Comparison of ENCODE assay signal across 8 cellular contexts in the genomic region with DNA sequence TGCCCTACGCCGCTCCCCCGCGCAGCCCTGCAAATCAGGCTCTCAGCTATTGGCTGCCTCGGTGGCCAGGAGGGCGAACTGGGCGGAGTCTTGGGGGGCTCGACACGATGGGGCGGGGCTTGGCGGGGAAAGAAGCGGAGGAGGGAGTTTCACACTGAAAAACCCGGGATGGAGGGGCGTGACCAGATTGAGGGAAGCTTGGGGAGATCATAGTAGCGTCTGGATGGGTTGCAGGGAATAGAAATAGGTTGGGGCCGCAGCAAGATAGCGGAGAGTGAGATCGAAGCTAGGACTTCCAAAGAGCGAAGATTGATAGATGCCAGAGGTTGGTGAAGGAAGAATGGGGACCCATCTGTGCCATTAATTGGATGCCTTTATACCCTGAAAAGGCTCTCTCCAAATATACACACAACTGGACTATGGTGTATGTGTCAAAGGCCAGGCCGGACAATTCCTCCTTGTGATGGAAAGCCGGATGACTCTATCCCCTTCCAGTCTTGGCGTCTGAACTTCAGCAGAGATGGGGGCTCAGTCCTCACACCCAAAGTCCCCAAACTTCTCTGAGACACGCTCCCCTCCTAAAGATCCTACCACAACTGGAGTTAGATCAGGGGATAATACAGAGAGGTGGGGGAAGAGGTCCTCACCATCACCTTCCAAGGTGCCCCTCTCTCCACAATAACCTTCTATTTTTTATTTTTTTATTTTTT. TPM values are rescaled to one million over a fixed set of nuclear protein-coding genes. Genes with fewer than 3 reads are reported as not detected.
A peak's percentile ranks its signal among the peaks of the same experiment; 100 is the strongest.
DNase-seq lines count a peak whose midpoint lies in the region; ATAC-seq and TF ChIP-seq lines count a peak whose summit lies in the region.

No MANE protein-coding gene starts in this region.

- no peaks in the 10 kb centered on the region for H3K36me3 ChIP-seq in body of pancreas (replicated peaks in 1 of 2; ENCODE audit: insufficient read depth in 1 of 2, low read depth in 2 of 2)

- WGBS in body of pancreas, 2 donors, result 14 to 19% methylated on average over 18 to 23 of the region's 23 CpGs

- no peak for TF ChIP-seq POLR2A in body of pancreas (IDR thresholded peaks at IDR 0.05)

- peaks cover 15% of the 10 kb centered on the region for H3K4me1 ChIP-seq in body of pancreas

- H3K4me3 ChIP-seq in body of pancreas, result no peak overlapping the region

- intact Hi-C loops in body of pancreas (cut with DNase I), result no loop called here

- peaks cover 0 to 7% of the 10 kb centered on the region in 2 donors for H3K27me3 ChIP-seq in body of pancreas

- TF ChIP-seq CTCF in body of pancreas (IDR thresholded peaks at IDR 0.05), result no peak

- no peaks in the 10 kb centered on the region for H3K9me3 ChIP-seq in body of pancreas

- no peak overlapping the region for H3K27ac ChIP-seq in body of pancreas

- ATAC-seq in body of pancreas (peak; percentile 36), HG03469 (IDR thresholded peaks at IDR 0.05; ENCODE audit: unreplicated experiment) (no peak), GM19452 (IDR thresholded peaks at IDR 0.05; ENCODE audit: unreplicated experiment) (no peak)

- DNase-seq in NCI-H1417 (lab: John Stamatoyannopoulos, UW) (peak; percentile 53 to 80 (median 64)), NCI-H1417 treated with DMSO at 0.1 percent for 48 hours (lab: John Stamatoyannopoulos, UW) (no peak), SHP77 (lab: John Stamatoyannopoulos, UW) (peak; percentile 45 to 59), body of pancreas (peak in 3 of 4 donors; percentile 27 to 38 (median 32)), iPS-NIHi7 (ENCODE audit: extremely low spot score) (peak; percentile 100)
- DNase-seq in stimulated activated CD4-positive, alpha-beta T cell treated with anti-CD3 and anti-CD28 coated beads, Interleukin-4, amount 100 ng/mL, for 1 hour, result peak; percentile 50

RNA-seq across cellular contexts. Expression of a gene that starts 0.4 kb away (rescaled TPM):
- total RNA-seq in body of pancreas, result not detected

RNA-seq across cellular contexts. Expression of a gene that starts 26.0 kb away (rescaled TPM):
- 1,000 to 10,000 TPM; 1,534 to 2,029 TPM for total RNA-seq in body of pancreas

RNA-seq across cellular contexts. Expression of a gene that starts 28.7 kb away (rescaled TPM):
- 1 to 10 TPM; 2.3 TPM for total RNA-seq in body of pancreas
